Comparison of ENCODE assay signal across 10 cellular contexts in the genomic region with DNA sequence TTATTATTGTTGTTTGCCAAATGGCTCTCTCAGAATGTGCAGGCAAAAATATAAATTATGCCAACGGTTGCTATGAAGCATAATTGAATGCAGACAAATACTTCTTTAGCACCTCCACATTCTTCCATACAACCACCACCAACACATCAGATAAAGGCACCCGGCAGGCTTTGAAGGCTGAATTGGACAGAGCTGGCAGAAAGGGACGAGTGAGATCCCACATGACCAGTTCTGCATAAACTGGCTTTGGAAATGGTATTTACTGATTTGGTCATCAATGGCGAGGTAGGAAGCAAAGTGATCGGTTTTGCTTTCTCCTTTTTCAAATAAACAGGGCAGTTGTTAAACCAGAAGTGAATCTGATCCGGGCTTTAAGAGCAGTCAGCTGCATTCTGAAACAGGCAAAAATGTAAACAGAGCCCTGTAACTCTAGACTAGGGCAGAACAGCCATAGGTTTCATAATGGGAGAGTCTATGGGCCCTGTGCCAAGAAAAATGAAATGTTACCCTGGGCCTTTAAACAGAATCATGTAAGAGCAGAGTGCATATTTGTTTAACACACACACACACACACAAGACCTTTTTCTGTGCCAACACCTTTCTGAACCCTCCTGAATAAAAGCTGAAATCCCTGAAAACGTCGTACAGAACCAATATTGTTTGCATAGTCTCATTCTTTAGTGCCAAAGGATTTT.
DNase-seq lines count a peak whose midpoint lies in the region; ATAC-seq and TF ChIP-seq lines count a peak whose summit lies in the region.
"Had no signal": no experiment of that assay in that cellular context is flagged by ENCODE, and none has a peak within 500 bp of the region (broad histone marks: within the 10 kb centered on the region; RNA-seq: fewer than 3 reads in every experiment).

No MANE protein-coding gene starts in this region.

- H3K27ac Mint-ChIP-seq in naive thymus-derived CD4-positive, alpha-beta T cell: no peak overlapping the region

- H3K4me3 ChIP-seq in HAP-1 (no peak overlapping the region), epithelial cell of esophagus (ENCODE audit: low read length) (no peak overlapping the region), trophoblast cell (ENCODE audit: low read depth, low read length) (no peak overlapping the region)
- H3K4me3 ChIP-seq in naive thymus-derived CD4-positive, alpha-beta T cell (ENCODE audit: low read length): no peak overlapping the region
- H3K4me3 ChIP-seq: heart left ventricle had no signal

- peaks cover 0 to 3% (median 0%) of the 10 kb centered on the region in 7 donors for H3K4me1 Mint-ChIP-seq in naive thymus-derived CD4-positive, alpha-beta T cell

- H3K9me3 Mint-ChIP-seq in naive thymus-derived CD4-positive, alpha-beta T cell: peaks cover 0 to 3% (median 0%) of the 10 kb centered on the region in 11 donors

- no peaks in the 10 kb centered on the region for H3K79me1 ChIP-seq in trophoblast cell (ENCODE audit: low read length)

- no CpG with 5 or more reads among the region's 8 CpGs for WGBS in trophoblast cell (ENCODE audit: extremely low coverage, insufficient coverage, insufficient read length)

- H3K36me3 ChIP-seq in HAP-1 (replicated peaks): no peaks in the 10 kb centered on the region
- no peaks in the 10 kb centered on the region for H3K36me3 ChIP-seq in trophoblast cell (ENCODE audit: control insufficient read depth in 1 of 2, insufficient read depth in 2 of 2, low read length in 2 of 2)
- no peaks in the 10 kb centered on the region for H3K36me3 ChIP-seq in naive thymus-derived CD4-positive, alpha-beta T cell (ENCODE audit: control insufficient read depth in 2 of 3, insufficient read depth in 3 of 3, low read length in 3 of 3)
- H3K36me3 ChIP-seq: heart left ventricle had no signal

- no peaks in the 10 kb centered on the region for H3K36me3 Mint-ChIP-seq in naive thymus-derived CD4-positive, alpha-beta T cell

- H2AK5ac ChIP-seq in trophoblast cell (ENCODE audit: low read length): no peak overlapping the region

- H2AFZ ChIP-seq in trophoblast cell (ENCODE audit: insufficient read depth, low read length, poor library complexity): no peak overlapping the region

- in situ Hi-C loops in HAP-1 (cut with MboI; ENCODE audit: low sequenced_read_pairs): no loop called here

- POLR2A ChIA-PET in GM10248 (lab: Yijun Ruan, JAX): no interaction called here
- POLR2A ChIA-PET in naive thymus-derived CD4-positive, alpha-beta T cell (lab: Charles Lee): no interaction called here

- H3K4me3 Mint-ChIP-seq in naive thymus-derived CD4-positive, alpha-beta T cell: no peak overlapping the region

- no peak overlapping the region for H3K4me2 ChIP-seq in trophoblast cell (ENCODE audit: low read length)

- DNase-seq in HAP-1 (ENCODE audit: low spot score in 2 of 2) (peak; percentile 55 to 61), NCI-H510A (lab: John Stamatoyannopoulos, UW) (peak; percentile 46), epithelial cell of esophagus (ENCODE audit: low read depth) (peak; percentile 71), trophoblast cell (no peak), GM10248 (ENCODE audit: extremely low spot score) (no peak)
- no peak for DNase-seq in naive thymus-derived CD4-positive, alpha-beta T cell
- DNase-seq: activated CD4-positive, alpha-beta T cell treated with anti-CD3 and anti-CD28 coated beads for 1 hour; heart left ventricle had no signal

- no peak overlapping the region for H4K8ac ChIP-seq in trophoblast cell (ENCODE audit: low read depth, low read length)

- CTCF ChIA-PET in GM10248 (lab: Yijun Ruan, JAX): no interaction called here
- CTCF ChIA-PET in naive thymus-derived CD4-positive, alpha-beta T cell (lab: Charles Lee): no interaction called here

- H4K91ac ChIP-seq in trophoblast cell (ENCODE audit: low read depth, low read length): no peak overlapping the region

- H3K4ac ChIP-seq in trophoblast cell (ENCODE audit: low read depth, low read length): no peak overlapping the region

- H3K9me3 ChIP-seq in HAP-1 (no peaks in the 10 kb centered on the region), trophoblast cell (ENCODE audit: insufficient read depth, low read depth, low read length) (no peaks in the 10 kb centered on the region)
- no peaks in the 10 kb centered on the region for H3K9me3 ChIP-seq in naive thymus-derived CD4-positive, alpha-beta T cell (ENCODE audit: control insufficient read depth in 2 of 3, low read length in 3 of 3)
- H3K9me3 ChIP-seq: heart left ventricle had no signal

- H3K79me2 ChIP-seq in trophoblast cell (ENCODE audit: control insufficient read depth, insufficient read depth, low read length, poor library complexity): no peaks in the 10 kb centered on the region

- H3K18ac ChIP-seq in trophoblast cell (ENCODE audit: low read length): no peak overlapping the region

- no peak overlapping the region for H2BK120ac ChIP-seq in trophoblast cell (ENCODE audit: insufficient read depth, low read length, poor library complexity)

- TF ChIP-seq CTCF in epithelial cell of esophagus (IDR thresholded peaks at IDR 0.05; ENCODE audit: insufficient read depth, low read depth, low read length, missing control alignments) (no peak), GM10248 (IDR thresholded peaks at IDR 0.05; ENCODE audit: control extremely low read depth, extremely low read depth, low read depth, missing control alignments) (no peak)

- no peaks in the 10 kb centered on the region for H3K27me3 ChIP-seq in HAP-1 (ENCODE audit: low read depth)
- H3K27me3 ChIP-seq in trophoblast cell (ENCODE audit: insufficient read depth, low read length): no peaks in the 10 kb centered on the region
- H3K27me3 ChIP-seq in naive thymus-derived CD4-positive, alpha-beta T cell (ENCODE audit: control insufficient read depth in 2 of 2, insufficient read depth in 2 of 2, low read length in 2 of 2): no peaks in the 10 kb centered on the region
- H3K27me3 ChIP-seq: heart left ventricle had no signal

- H4K12ac ChIP-seq in trophoblast cell (ENCODE audit: low read depth, low read length): no peak overlapping the region

- no peak overlapping the region for H2BK12ac ChIP-seq in trophoblast cell (ENCODE audit: low read length)

- no peak overlapping the region for H2BK5ac ChIP-seq in trophoblast cell (ENCODE audit: low read depth, low read length, poor library complexity)

- no peak overlapping the region for H3K14ac ChIP-seq in trophoblast cell (ENCODE audit: low read length)

- H3K9ac ChIP-seq in trophoblast cell (ENCODE audit: low read length): peak overlapping the region; percentile 64

- H3K27ac ChIP-seq in trophoblast cell (ENCODE audit: low read depth, low read length): no peak overlapping the region
- no peak overlapping the region for H3K27ac ChIP-seq in naive thymus-derived CD4-positive, alpha-beta T cell (ENCODE audit: low read depth, low read length)

- no peak for ATAC-seq in HG03571 (IDR thresholded peaks at IDR 0.05; ENCODE audit: unreplicated experiment)
- no peak for ATAC-seq in naive thymus-derived CD4-positive, alpha-beta T cell
- no peak for ATAC-seq in GM19324 (IDR thresholded peaks at IDR 0.05; ENCODE audit: low FRiP score, unreplicated experiment)

- H3K27me3 Mint-ChIP-seq in naive thymus-derived CD4-positive, alpha-beta T cell: peaks cover 0 to 24% (median 6%) of the 10 kb centered on the region in 5 donors

- intact Hi-C loops in naive thymus-derived CD4-positive, alpha-beta T cell (cut with micrococcal nuclease): no loop called here

- H3K23ac ChIP-seq in trophoblast cell (ENCODE audit: low read length): no peak overlapping the region

- H3K4me1 ChIP-seq in HAP-1 (peaks cover 18% of the 10 kb centered on the region), trophoblast cell (ENCODE audit: control insufficient read depth in 1 of 2, insufficient read depth in 2 of 2, low read length in 2 of 2) (peaks cover 0 to 2% of the 10 kb centered on the region in 2 experiments)
- H3K4me1 ChIP-seq in naive thymus-derived CD4-positive, alpha-beta T cell (ENCODE audit: control insufficient read depth in 2 of 2, insufficient read depth in 2 of 2, low read length in 2 of 2): no peaks in the 10 kb centered on the region

Comparison
In these comparisons a context has a peak if more than half of its experiments do, and no peak if none do; other contexts are left out.
1. DNase-seq: peak in HAP-1 (2 of 2), NCI-H510A (single experiment) and epithelial cell of esophagus (single experiment); none in trophoblast cell (0 of 2), GM10248 (single experiment) and naive thymus-derived CD4-positive, alpha-beta T cell (0 of 9).